8 cellular contexts compared by ENCODE assay signal in the genomic region with DNA sequence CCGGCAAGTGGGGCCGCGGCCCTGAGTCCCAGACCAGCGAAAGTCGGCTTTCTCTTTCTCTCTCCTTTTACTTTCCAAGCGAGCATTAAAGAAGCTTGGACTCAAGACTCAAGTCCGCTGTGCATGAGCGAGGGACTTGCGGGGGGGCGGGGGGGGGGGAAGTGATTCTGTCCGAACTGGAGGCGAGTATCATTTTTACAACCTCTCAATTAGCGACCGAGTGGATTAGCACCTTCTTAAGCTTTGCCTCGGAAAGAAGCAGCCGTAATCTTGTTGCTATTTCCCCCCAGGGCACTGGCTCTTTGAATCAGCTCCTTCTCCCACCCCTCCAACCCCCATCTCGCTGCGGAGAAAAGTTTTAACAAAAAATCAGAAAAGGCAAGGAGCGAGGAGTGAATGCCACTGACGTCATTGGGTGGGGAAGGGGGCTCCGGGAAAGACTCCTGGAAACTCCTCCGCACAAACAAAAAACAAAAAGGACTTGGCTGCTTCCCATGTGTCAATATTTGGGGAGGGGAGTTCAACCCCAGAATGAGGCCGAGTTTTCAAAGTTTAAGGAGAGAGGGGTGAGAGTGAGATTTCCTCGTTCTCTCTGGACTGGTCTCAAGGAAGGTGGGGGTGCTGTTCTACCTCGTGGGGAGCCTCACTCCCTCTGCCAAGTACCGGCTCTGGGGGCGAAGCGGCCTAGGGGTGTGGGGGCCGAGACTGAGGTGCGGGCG. TPM values are rescaled to one million over a fixed set of nuclear protein-coding genes. Genes with fewer than 3 reads are reported as not detected.
DNase-seq lines count a peak whose midpoint lies in the region; ATAC-seq and TF ChIP-seq lines count a peak whose summit lies in the region.

No MANE protein-coding gene starts in this region.

- H3K27me3 ChIP-seq in transverse colon (peaks cover 100% of the 10 kb centered on the region), gastroesophageal sphincter (peaks cover 100% of the 10 kb centered on the region)

- no peaks in the 10 kb centered on the region for H3K9me3 Mint-ChIP-seq in activated naive CD4-positive, alpha-beta T cell treated with anti-CD3 and anti-CD28 coated beads for 36 hours
- no peaks in the 10 kb centered on the region for H3K9me3 Mint-ChIP-seq in activated naive CD4-positive, alpha-beta T cell treated with anti-CD3 and anti-CD28 coated beads, Interleukin-2, amount 50 U/mL, for 72 hours
- H3K9me3 Mint-ChIP-seq in activated naive CD8-positive, alpha-beta T cell treated with anti-CD3 and anti-CD28 coated beads, Interleukin-2, amount 50 U/mL, for 24 hours, result no peaks in the 10 kb centered on the region
- no peaks in the 10 kb centered on the region for H3K9me3 Mint-ChIP-seq in T-helper 2 cell treated with Interferon-gamma antibody and Interleukin-4, amounts not matched to agents 5 μg/mL and 100 μg/mL, for 36 hours

- H3K36me3 ChIP-seq in transverse colon (no peaks in the 10 kb centered on the region), gastroesophageal sphincter (no peaks in the 10 kb centered on the region)

- intact Hi-C loops in activated naive CD4-positive, alpha-beta T cell treated with anti-CD3 and anti-CD28 coated beads for 36 hours (cut with micrococcal nuclease), result loop anchor here (5.0 to 10.0 kb wide), 8 partner anchors 161 to 1489 kb away; partner anchors contain the start of genes ARL14EP, DCDC1, DNAJC24 and EIF3M
- intact Hi-C loops in lower leg skin (cut with DNase I; ENCODE audit: low total_unique reads) (loop anchor here (5.0 kb wide), 1 partner anchor 509 kb away; no protein-coding TSS in a partner anchor), transverse colon (cut with DNase I; ENCODE audit: low total_unique reads) (no loop called here)

- TF ChIP-seq POLR2A in lower leg skin (IDR thresholded peaks at IDR 0.05) (no peak), transverse colon (IDR thresholded peaks at IDR 0.05) (no peak), gastroesophageal sphincter (IDR thresholded peaks at IDR 0.05) (no peak)

- WGBS in lower leg skin, 2 donors, result 2 to 4% methylated on average over 30 to 31 of the region's 31 CpGs
- WGBS in transverse colon (ENCODE audit: low coverage in 1 of 2), 2 donors, result 0 to 5% methylated on average over 3 to 31 of the region's 31 CpGs
- 4 to 5% methylated on average over 15 of the region's 31 CpGs for WGBS in gastroesophageal sphincter (ENCODE audit: low coverage in 1 of 2), 2 donors

- H3K4me3 Mint-ChIP-seq in activated naive CD4-positive, alpha-beta T cell treated with anti-CD3 and anti-CD28 coated beads for 36 hours, result peak overlapping the region; percentile 57
- H3K4me3 Mint-ChIP-seq in activated naive CD8-positive, alpha-beta T cell treated with anti-CD3 and anti-CD28 coated beads, Interleukin-2, amount 50 U/mL, for 24 hours, result peak overlapping the region; percentile 74
- no peak overlapping the region for H3K4me3 Mint-ChIP-seq in T-helper 2 cell treated with Interferon-gamma antibody and Interleukin-4, amounts not matched to agents 5 μg/mL and 100 μg/mL, for 36 hours

- CTCF ChIA-PET in activated naive CD4-positive, alpha-beta T cell treated with anti-CD3 and anti-CD28 coated beads for 36 hours (lab: Charles Lee), result no interaction called here

- H3K4me1 Mint-ChIP-seq in activated naive CD4-positive, alpha-beta T cell treated with anti-CD3 and anti-CD28 coated beads for 36 hours (ENCODE audit: low read depth), result peaks cover 57% of the 10 kb centered on the region
- H3K4me1 Mint-ChIP-seq in activated naive CD8-positive, alpha-beta T cell treated with anti-CD3 and anti-CD28 coated beads, Interleukin-2, amount 50 U/mL, for 24 hours, result peaks cover 52% of the 10 kb centered on the region
- H3K4me1 Mint-ChIP-seq in T-helper 2 cell treated with Interferon-gamma antibody and Interleukin-4, amounts not matched to agents 5 μg/mL and 100 μg/mL, for 36 hours (ENCODE audit: low read depth), result peaks cover 17% of the 10 kb centered on the region

- no peaks in the 10 kb centered on the region for H3K9me3 ChIP-seq in transverse colon
- H3K9me3 ChIP-seq in gastroesophageal sphincter, result no peaks in the 10 kb centered on the region

- TF ChIP-seq EP300 in transverse colon (IDR thresholded peaks at IDR 0.05; ENCODE audit: low read depth) (no peak), gastroesophageal sphincter (IDR thresholded peaks at IDR 0.05) (no peak)

- H3K4me1 ChIP-seq in transverse colon (peaks cover 43 to 87% (median 75%) of the 10 kb centered on the region in 4 donors), gastroesophageal sphincter (peaks cover 0 to 93% (median 81%) of the 10 kb centered on the region in 3 donors)

- no peak overlapping the region for H3K27ac Mint-ChIP-seq in activated naive CD4-positive, alpha-beta T cell treated with anti-CD3 and anti-CD28 coated beads for 36 hours
- no peak overlapping the region for H3K27ac Mint-ChIP-seq in activated naive CD4-positive, alpha-beta T cell treated with anti-CD3 and anti-CD28 coated beads, Interleukin-2, amount 50 U/mL, for 72 hours
- no peak overlapping the region for H3K27ac Mint-ChIP-seq in activated naive CD8-positive, alpha-beta T cell treated with anti-CD3 and anti-CD28 coated beads, Interleukin-2, amount 50 U/mL, for 24 hours
- no peak overlapping the region for H3K27ac Mint-ChIP-seq in T-helper 2 cell treated with Interferon-gamma antibody and Interleukin-4, amounts not matched to agents 5 μg/mL and 100 μg/mL, for 36 hours

- no peak for ATAC-seq in activated naive CD4-positive, alpha-beta T cell treated with anti-CD3 and anti-CD28 coated beads, Interleukin-2, amount 50 U/mL, for 72 hours
- ATAC-seq in activated naive CD8-positive, alpha-beta T cell treated with anti-CD3 and anti-CD28 coated beads, Interleukin-2, amount 50 U/mL, for 24 hours, result no peak
- ATAC-seq in gastroesophageal sphincter, result no peak

- in situ Hi-C loops in transverse colon (cut with MboI; ENCODE audit: low pct_ligation_motif_present in 1 of 4, low pct_unique_long_range_greater_than_20kb in 1 of 4, low sequenced_read_pairs in 3 of 4), result no loop called here

- no peak overlapping the region for H3K27ac ChIP-seq in transverse colon
- no peak overlapping the region for H3K27ac ChIP-seq in gastroesophageal sphincter

- H3K4me3 ChIP-seq in lower leg skin (ENCODE audit: low read depth, poor library complexity, severe bottlenecking), result peak overlapping the region; percentile 15
- H3K4me3 ChIP-seq in transverse colon, result peak overlapping the region; percentile 25 to 60 (median 31)
- H3K4me3 ChIP-seq in gastroesophageal sphincter, result peak overlapping the region in 1 of 2 donors; percentile 52

- H3K27me3 Mint-ChIP-seq in activated naive CD4-positive, alpha-beta T cell treated with anti-CD3 and anti-CD28 coated beads for 36 hours (ENCODE audit: low read depth), result peaks cover 72% of the 10 kb centered on the region
- peaks cover 71% of the 10 kb centered on the region for H3K27me3 Mint-ChIP-seq in activated naive CD8-positive, alpha-beta T cell treated with anti-CD3 and anti-CD28 coated beads, Interleukin-2, amount 50 U/mL, for 24 hours
- H3K27me3 Mint-ChIP-seq in T-helper 2 cell treated with Interferon-gamma antibody and Interleukin-4, amounts not matched to agents 5 μg/mL and 100 μg/mL, for 36 hours (ENCODE audit: low read depth), result peaks cover 73% of the 10 kb centered on the region

- H3K36me3 Mint-ChIP-seq in activated naive CD4-positive, alpha-beta T cell treated with anti-CD3 and anti-CD28 coated beads for 36 hours (ENCODE audit: low read depth), result no peaks in the 10 kb centered on the region
- peaks cover 0 to 46% of the 10 kb centered on the region in 2 donors for H3K36me3 Mint-ChIP-seq in activated naive CD4-positive, alpha-beta T cell treated with anti-CD3 and anti-CD28 coated beads, Interleukin-2, amount 50 U/mL, for 72 hours
- H3K36me3 Mint-ChIP-seq in activated naive CD8-positive, alpha-beta T cell treated with anti-CD3 and anti-CD28 coated beads, Interleukin-2, amount 50 U/mL, for 24 hours (ENCODE audit: low read depth), result peaks cover 2% of the 10 kb centered on the region
- no peaks in the 10 kb centered on the region for H3K36me3 Mint-ChIP-seq in T-helper 2 cell treated with Interferon-gamma antibody and Interleukin-4, amounts not matched to agents 5 μg/mL and 100 μg/mL, for 36 hours (ENCODE audit: low read depth)

- DNase-seq in activated naive CD4-positive, alpha-beta T cell treated with anti-CD3 and anti-CD28 coated beads for 36 hours, result no peak
- DNase-seq in activated naive CD4-positive, alpha-beta T cell treated with anti-CD3 and anti-CD28 coated beads, Interleukin-2, amount 50 U/mL, for 72 hours (ENCODE audit: low spot score in 2 of 2), result no peak
- no peak for DNase-seq in activated naive CD8-positive, alpha-beta T cell treated with anti-CD3 and anti-CD28 coated beads, Interleukin-2, amount 50 U/mL, for 24 hours
- no peak for DNase-seq in lower leg skin (ENCODE audit: low spot score in 2 of 2)
- no peak for DNase-seq in transverse colon
- DNase-seq in T-helper 2 cell treated with Interferon-gamma antibody and Interleukin-4, amounts not matched to agents 5 μg/mL and 100 μg/mL, for 36 hours (ENCODE audit: low spot score), result no peak
- no peak for DNase-seq in NCI-H2081 treated with DMSO at 0.1 percent for 48 hours (lab: John Stamatoyannopoulos, UW)

- TF ChIP-seq CTCF in lower leg skin (IDR thresholded peaks at IDR 0.05) (no peak), transverse colon (IDR thresholded peaks at IDR 0.05) (no peak), gastroesophageal sphincter (IDR thresholded peaks at IDR 0.05) (no peak)

RNA-seq across cellular contexts. Expression of gene PAX6, which starts 2.3 kb away (rescaled TPM):
- 1 to 10 TPM; 1.5 TPM for total RNA-seq in activated naive CD4-positive, alpha-beta T cell treated with anti-CD3 and anti-CD28 coated beads for 36 hours
- under 1 TPM in 1 of 2 donors, not detected in 1; 0.39 TPM for total RNA-seq in activated naive CD4-positive, alpha-beta T cell treated with anti-CD3 and anti-CD28 coated beads, Interleukin-2, amount 50 U/mL, for 72 hours
- 1 to 10 TPM in 1 of 4 donors, under 1 TPM in 2, not detected in 1; 0.13 to 2.7 (median 0.67) TPM for total RNA-seq in lower leg skin
- total RNA-seq in transverse colon, result under 1 TPM in 3 of 4 donors, not detected in 1; 0.40 to 0.79 (median 0.55) TPM
- 1 to 10 TPM in 1 of 4 donors, under 1 TPM in 3; 0.08 to 1.1 (median 0.55) TPM for total RNA-seq in gastroesophageal sphincter
